31 cellular contexts compared by ENCODE assay signal in genomic region chr19:50261446-50261970, GRCh38. TPM values are rescaled to one million over a fixed set of nuclear protein-coding genes. Genes with fewer than 3 reads are reported as not detected.
"Had no signal": no experiment of that assay in that cellular context is flagged by ENCODE, and none has a peak within 500 bp of the region (broad histone marks: within the 10 kb centered on the region; RNA-seq: fewer than 3 reads in every experiment).

No MANE protein-coding gene starts in this region.

- DNase-seq: naive thymus-derived CD4-positive, alpha-beta T cell; natural killer cell; nucleus accumbens; ovary; psoas muscle; right cardiac atrium; right lobe of liver; sigmoid colon; small intestine; stimulated activated CD4-positive, alpha-beta T cell treated with anti-CD3 and anti-CD28 coated beads, Interleukin-15, amount 100 ng/mL, for 24 hours; stimulated activated CD4-positive, alpha-beta T cell treated with anti-CD3 and anti-CD28 coated beads, Interleukin-2, amount 100 ng/mL, for 24 hours; stimulated activated CD4-positive, alpha-beta T cell treated with anti-CD3 and anti-CD28 coated beads, Interleukin-2, amount 100 ng/mL, for 48 hours; stimulated activated CD4-positive, alpha-beta T cell treated with anti-CD3 and anti-CD28 coated beads, Interleukin-4, amount 100 ng/mL, for 4 hours; stimulated activated CD8-positive, alpha-beta memory T cell treated with anti-CD3 and anti-CD28 coated beads, Interleukin-4, amount 100 ng/mL, for 48 hours; stimulated activated naive CD4-positive, alpha-beta T cell; stimulated activated naive CD8-positive, alpha-beta T cell treated with anti-CD3 and anti-CD28 coated beads, Interleukin-15, amount 100 ng/mL, for 72 hours; stimulated activated naive CD8-positive, alpha-beta T cell treated with anti-CD3 and anti-CD28 coated beads, Interleukin-15, Interleukin-2, amounts not matched to agents 100 U/mL and 50 U/mL, for 24 hours; substantia nigra; testis; tibial artery; transverse colon had no signal

- H3K36me3 Mint-ChIP-seq: natural killer cell; neural progenitor cell; stimulated activated memory B cell treated with anti-CD40 and anti-IgM and Interleukin-4, amounts not matched to agents 10 μg/mL and 1 μg/mL and 100 μg/mL, for 72 hours had no signal

- H3K4me3 ChIP-seq: neural progenitor cell, ovary, psoas muscle, right lobe of liver, sigmoid colon, suprapubic skin, testis, tibial artery, transverse colon, upper lobe of left lung, vagina had no signal

- H3K27me3 Mint-ChIP-seq: progenitor cell of endocrine pancreas had no signal

- H3K79me2 ChIP-seq: parathyroid adenoma had no signal

- H3K27me3 ChIP-seq: neural progenitor cell, ovary, right lobe of liver, suprapubic skin, testis, transverse colon, upper lobe of left lung, vagina had no signal

- H3K4me3 Mint-ChIP-seq: naive thymus-derived CD4-positive, alpha-beta T cell; natural killer cell; nephron; neural progenitor cell; stimulated activated memory B cell treated with anti-CD40 and anti-IgM and Interleukin-4, amounts not matched to agents 10 μg/mL and 1 μg/mL and 100 μg/mL, for 72 hours; stimulated activated naive CD8-positive, alpha-beta T cell treated with anti-CD3 and anti-CD28 coated beads, Interleukin-15, amount 100 ng/mL, for 72 hours had no signal

- H3K27ac Mint-ChIP-seq: natural killer cell; nephron; neural progenitor cell; stimulated activated memory B cell treated with anti-CD40 and anti-IgM and Interleukin-4, amounts not matched to agents 10 μg/mL and 1 μg/mL and 100 μg/mL, for 72 hours; stimulated activated naive CD8-positive, alpha-beta T cell treated with anti-CD3 and anti-CD28 coated beads, Interleukin-15, amount 100 ng/mL, for 72 hours had no signal

- H3K4me2 ChIP-seq: neural progenitor cell had no signal

- H3K4me1 Mint-ChIP-seq: natural killer cell; nephron; neural progenitor cell; stimulated activated memory B cell treated with anti-CD40 and anti-IgM and Interleukin-4, amounts not matched to agents 10 μg/mL and 1 μg/mL and 100 μg/mL, for 72 hours; stimulated activated naive CD8-positive, alpha-beta T cell treated with anti-CD3 and anti-CD28 coated beads, Interleukin-15, amount 100 ng/mL, for 72 hours had no signal

- H3K9ac ChIP-seq: neural progenitor cell, parathyroid adenoma had no signal

- H3K36me3 ChIP-seq: neural progenitor cell, neutrophil, ovary, sigmoid colon, vagina had no signal

- H3K9me3 Mint-ChIP-seq: natural killer cell; nephron; neural progenitor cell; stimulated activated memory B cell treated with anti-CD40 and anti-IgM and Interleukin-4, amounts not matched to agents 10 μg/mL and 1 μg/mL and 100 μg/mL, for 72 hours; stimulated activated naive CD8-positive, alpha-beta T cell treated with anti-CD3 and anti-CD28 coated beads, Interleukin-15, amount 100 ng/mL, for 72 hours had no signal

- H2AFZ ChIP-seq: neural progenitor cell, parathyroid adenoma had no signal

- H3K27ac ChIP-seq: neural progenitor cell, neutrophil, ovary, parathyroid adenoma, psoas muscle, right lobe of liver, sigmoid colon, suprapubic skin, testis, tibial artery, transverse colon, upper lobe of left lung, vagina had no signal

- H3K4me1 ChIP-seq: neural progenitor cell, parathyroid adenoma, psoas muscle, sigmoid colon, suprapubic skin, tibial artery, transverse colon, upper lobe of left lung, vagina had no signal

- H3K9me3 ChIP-seq: neutrophil, ovary, psoas muscle, right lobe of liver, suprapubic skin, testis, tibial artery, transverse colon, upper lobe of left lung, vagina had no signal

RNA-seq across cellular contexts. Expression of gene MYH14, which starts 58.1 kb away (rescaled TPM):
- total RNA-seq: naive thymus-derived CD4-positive, alpha-beta T cell; natural killer cell had no signal
- polyA plus RNA-seq: naive thymus-derived CD4-positive, alpha-beta T cell; neural cell had no signal
